In the genomic region with DNA sequence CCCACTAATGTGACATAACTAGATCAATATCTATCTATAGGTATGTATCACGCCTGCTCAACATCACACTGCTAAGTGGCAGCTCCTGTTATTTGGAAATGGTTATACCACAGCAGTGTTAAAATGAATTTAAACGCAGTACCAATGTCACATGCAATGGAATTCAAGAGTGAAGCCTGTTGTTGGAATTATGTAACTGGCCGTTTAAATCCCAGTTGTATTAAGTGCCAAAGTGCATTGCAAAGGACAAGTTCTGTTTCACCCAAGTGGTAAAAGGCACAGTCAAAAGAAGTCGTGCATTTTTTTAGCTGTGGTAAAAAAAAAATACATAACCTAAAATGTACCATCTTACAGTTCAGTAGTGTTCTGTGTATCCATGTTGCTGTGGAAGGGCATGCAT, we compare ENCODE assay signal across 30 cellular contexts. TPM values are rescaled to one million over a fixed set of nuclear protein-coding genes. Genes with fewer than 3 reads are reported as not detected.
DNase-seq lines count a peak whose midpoint lies in the region; ATAC-seq, FAIRE-seq and TF ChIP-seq lines count a peak whose summit lies in the region.
"Had no signal": no experiment of that assay in that cellular context is flagged by ENCODE, and none has a peak within 500 bp of the region (broad histone marks: within the 10 kb centered on the region; RNA-seq: fewer than 3 reads in every experiment).

No MANE protein-coding gene starts in this region.

- H4K20me1 ChIP-seq in neural cell (ENCODE audit: insufficient read depth), result no peaks in the 10 kb centered on the region

- no peaks in the 10 kb centered on the region for H3K79me2 ChIP-seq in neural cell (replicated peaks; ENCODE audit: insufficient read depth, low read length)

- 32 to 38% methylated on average over 4 of the region's 4 CpGs for WGBS in thyroid gland, 2 donors
- 39 to 55% methylated on average over 4 of the region's 4 CpGs for WGBS in pancreas, 2 donors

- H3K4me1 ChIP-seq in thyroid gland, result peaks cover 34 to 40% of the 10 kb centered on the region in 2 donors
- peaks cover 0 to 3% (median 0%) of the 10 kb centered on the region in 3 donors for H3K4me1 ChIP-seq in pancreas
- H3K4me1 ChIP-seq: SJCRH30 had no signal

- H3K9ac ChIP-seq in neural cell (ENCODE audit: low read length), result no peak overlapping the region
- H3K9ac ChIP-seq: KMS-11 had no signal

- no peak for TF ChIP-seq EP300 in neural cell (conservative IDR thresholded peaks at IDR 0.05; ENCODE audit: poor library complexity, severe bottlenecking)

- no peaks in the 10 kb centered on the region for H3K36me3 Mint-ChIP-seq in activated naive CD8-positive, alpha-beta T cell treated with anti-CD3 and anti-CD28 coated beads for 36 hours
- H3K36me3 Mint-ChIP-seq: CD4-positive, alpha-beta memory T cell; IgD-negative memory B cell had no signal

- H3K4me3 ChIP-seq in coronary artery (peak overlapping the region; percentile 88), neural cell (ENCODE audit: low read length) (peak overlapping the region; percentile 85), thyroid gland (replicated peaks in 1 of 3) (no peak overlapping the region), pancreas (no peak overlapping the region)
- H3K4me3 ChIP-seq: A549, PC-9, SJCRH30 had no signal

- peak in 1 of 61 donors; percentile 27 for DNase-seq in caudate nucleus (lab: John Stamatoyannopoulos, UW)
- no peak for DNase-seq in coronary artery (ENCODE audit: low spot score)
- no peak for DNase-seq in thyroid gland
- no peak for DNase-seq in activated naive CD8-positive, alpha-beta T cell treated with anti-CD3 and anti-CD28 coated beads for 36 hours
- no peak for DNase-seq in pancreas
- DNase-seq: CD4-positive, alpha-beta memory T cell; COR-L47; DMS53; HCEC 1CT; MM.1S; NCI-H1048; NCI-H1417; NCI-H1694; NCI-H2029 treated with DMSO at 0.1 percent for 48 hours; NCI-H446 treated with DMSO at 0.1 percent for 48 hours; NCI-H526; NCI-H82; NK-92 treated with Interleukin-12 subunit alpha and Interleukin-12 subunit beta, amount 100 ng/mL, for 24 hours; PC-9; SJCRH30 had no signal

- no peak for TF ChIP-seq CTCF in coronary artery (IDR thresholded peaks at IDR 0.05)
- no peak for TF ChIP-seq CTCF in neural cell (IDR thresholded peaks at IDR 0.05; ENCODE audit: poor library complexity, severe bottlenecking)
- TF ChIP-seq CTCF in thyroid gland (IDR thresholded peaks at IDR 0.05), result no peak
- no peak for TF ChIP-seq CTCF in pancreas (IDR thresholded peaks at IDR 0.05)

- H3K9me2 ChIP-seq in neural cell (ENCODE audit: insufficient read depth, low read length), result no peaks in the 10 kb centered on the region

- H3K9me3 Mint-ChIP-seq in activated naive CD8-positive, alpha-beta T cell treated with anti-CD3 and anti-CD28 coated beads for 36 hours, result no peaks in the 10 kb centered on the region
- H3K9me3 Mint-ChIP-seq: CD4-positive, alpha-beta memory T cell; IgD-negative memory B cell had no signal

- H3F3A ChIP-seq in neural cell (ENCODE audit: insufficient read depth, low read length, poor library complexity, severe bottlenecking), result no peaks in the 10 kb centered on the region

- H3K27me3 ChIP-seq in neural cell (ENCODE audit: insufficient read depth, low read depth, low read length) (peaks cover 24% of the 10 kb centered on the region), thyroid gland (no peaks in the 10 kb centered on the region), pancreas (peaks cover 0 to 9% (median 4%) of the 10 kb centered on the region in 4 donors)

- H3K27ac ChIP-seq in caudate nucleus (ENCODE audit: low read depth, low read length) (peak overlapping the region; percentile 97), coronary artery (no peak overlapping the region), neural cell (ENCODE audit: low read length) (no peak overlapping the region), thyroid gland (peak overlapping the region; percentile 89 to 94 (median 93)), pancreas (no peak overlapping the region)
- H3K27ac ChIP-seq: A549, HL-60, KMS-11, PC-9, SJCRH30 had no signal

- no peak for TF ChIP-seq RAD21 in neural cell (conservative IDR thresholded peaks at IDR 0.05)

- H2AFZ ChIP-seq in neural cell (ENCODE audit: low read depth, low read length), result no peak overlapping the region
- H2AFZ ChIP-seq: PC-9 had no signal

- H3K27ac Mint-ChIP-seq in activated naive CD8-positive, alpha-beta T cell treated with anti-CD3 and anti-CD28 coated beads for 36 hours, result no peak overlapping the region
- H3K27ac Mint-ChIP-seq: CD4-positive, alpha-beta memory T cell; IgD-negative memory B cell had no signal

- peaks cover 7% of the 10 kb centered on the region for H3K4me1 Mint-ChIP-seq in activated naive CD8-positive, alpha-beta T cell treated with anti-CD3 and anti-CD28 coated beads for 36 hours

- intact Hi-C loops in thyroid gland (cut with DNase I), result no loop called here
- intact Hi-C loops in pancreas (cut with DNase I), result no loop called here

- FAIRE-seq in pancreas (lab: Jason Lieb, UNC), result no peak
- FAIRE-seq: A549, G401.6, H1 had no signal

- peak overlapping the region; percentile 19 for H3K4me2 ChIP-seq in neural cell (ENCODE audit: low read length)
- H3K4me2 ChIP-seq: A549, KMS-11, PC-9 had no signal

- peaks cover 51% of the 10 kb centered on the region for H3K27me3 Mint-ChIP-seq in activated naive CD8-positive, alpha-beta T cell treated with anti-CD3 and anti-CD28 coated beads for 36 hours

- TF ChIP-seq POLR2A in thyroid gland (IDR thresholded peaks at IDR 0.05) (no peak), GM18505 (IDR thresholded peaks at IDR 0.05; ENCODE audit: borderline replicate concordance, extremely low read depth, insufficient read depth, insufficient read length) (no peak)

- ATAC-seq in HG02852 (IDR thresholded peaks at IDR 0.05; ENCODE audit: unreplicated experiment) (no peak), GM18505 (IDR thresholded peaks at IDR 0.05; ENCODE audit: unreplicated experiment) (no peak), pancreas (no peak)
- ATAC-seq: A549, Right ventricle myocardium inferior had no signal

- H3K36me3 ChIP-seq in neural cell (ENCODE audit: insufficient read depth, low read length), result no peaks in the 10 kb centered on the region
- no peaks in the 10 kb centered on the region for H3K36me3 ChIP-seq in thyroid gland
- H3K36me3 ChIP-seq in pancreas, result no peaks in the 10 kb centered on the region
- H3K36me3 ChIP-seq: SJCRH30 had no signal

- H3K4me3 Mint-ChIP-seq in activated naive CD8-positive, alpha-beta T cell treated with anti-CD3 and anti-CD28 coated beads for 36 hours, result no peak overlapping the region
- H3K4me3 Mint-ChIP-seq: CD4-positive, alpha-beta memory T cell; IgD-negative memory B cell had no signal

- no peaks in the 10 kb centered on the region for H3K9me3 ChIP-seq in neural cell (ENCODE audit: low read length)
- H3K9me3 ChIP-seq in thyroid gland, result no peaks in the 10 kb centered on the region
- no peaks in the 10 kb centered on the region for H3K9me3 ChIP-seq in pancreas
- H3K9me3 ChIP-seq: A549 had no signal

TF ChIP-seq in neural cell, 6 proteins besides CTCF, POLR2A, EP300 and RAD21:
- TF ChIP-seq TAF1 (IDR thresholded peaks at IDR 0.05; ENCODE audit: low read depth), result no peak
- no peak for TF ChIP-seq SMC3 (conservative IDR thresholded peaks at IDR 0.05; ENCODE audit: poor library complexity)
- TF ChIP-seq POLR2AphosphoS5 (IDR thresholded peaks at IDR 0.05), result no peak
- TF ChIP-seq MXI1 (conservative IDR thresholded peaks at IDR 0.05; ENCODE audit: poor library complexity, severe bottlenecking), result no peak
- TF ChIP-seq EZH2 (IDR thresholded peaks at IDR 0.05; ENCODE audit: borderline replicate concordance, insufficient read depth, low read length, poor library complexity, severe bottlenecking), result no peak
- TF ChIP-seq, protein P1, sequence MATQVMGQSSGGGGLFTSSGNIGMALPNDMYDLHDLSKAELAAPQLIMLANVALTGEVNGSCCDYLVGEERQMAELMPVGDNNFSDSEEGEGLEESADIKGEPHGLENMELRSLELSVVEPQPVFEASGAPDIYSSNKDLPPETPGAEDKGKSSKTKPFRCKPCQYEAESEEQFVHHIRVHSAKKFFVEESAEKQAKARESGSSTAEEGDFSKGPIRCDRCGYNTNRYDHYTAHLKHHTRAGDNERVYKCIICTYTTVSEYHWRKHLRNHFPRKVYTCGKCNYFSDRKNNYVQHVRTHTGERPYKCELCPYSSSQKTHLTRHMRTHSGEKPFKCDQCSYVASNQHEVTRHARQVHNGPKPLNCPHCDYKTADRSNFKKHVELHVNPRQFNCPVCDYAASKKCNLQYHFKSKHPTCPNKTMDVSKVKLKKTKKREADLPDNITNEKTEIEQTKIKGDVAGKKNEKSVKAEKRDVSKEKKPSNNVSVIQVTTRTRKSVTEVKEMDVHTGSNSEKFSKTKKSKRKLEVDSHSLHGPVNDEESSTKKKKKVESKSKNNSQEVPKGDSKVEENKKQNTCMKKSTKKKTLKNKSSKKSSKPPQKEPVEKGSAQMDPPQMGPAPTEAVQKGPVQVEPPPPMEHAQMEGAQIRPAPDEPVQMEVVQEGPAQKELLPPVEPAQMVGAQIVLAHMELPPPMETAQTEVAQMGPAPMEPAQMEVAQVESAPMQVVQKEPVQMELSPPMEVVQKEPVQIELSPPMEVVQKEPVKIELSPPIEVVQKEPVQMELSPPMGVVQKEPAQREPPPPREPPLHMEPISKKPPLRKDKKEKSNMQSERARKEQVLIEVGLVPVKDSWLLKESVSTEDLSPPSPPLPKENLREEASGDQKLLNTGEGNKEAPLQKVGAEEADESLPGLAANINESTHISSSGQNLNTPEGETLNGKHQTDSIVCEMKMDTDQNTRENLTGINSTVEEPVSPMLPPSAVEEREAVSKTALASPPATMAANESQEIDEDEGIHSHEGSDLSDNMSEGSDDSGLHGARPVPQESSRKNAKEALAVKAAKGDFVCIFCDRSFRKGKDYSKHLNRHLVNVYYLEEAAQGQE (IDR thresholded peaks at IDR 0.05; ENCODE audit: borderline replicate concordance), result no peak

RNA-seq across cellular contexts. Expression of a gene that starts 4.3 kb away (rescaled TPM):
- polyA plus RNA-seq in neural cell, result 14.2 and 15.3 TPM in 2 replicates
- polyA minus RNA-seq in neural cell, result 72.8 and 77.2 TPM in 2 replicates
- 100 to 1,000 TPM in 3 of 4 donors, 10 to 100 TPM in 1; 92.0 to 186 (median 142) TPM for total RNA-seq in thyroid gland
- total RNA-seq in activated naive CD8-positive, alpha-beta T cell treated with anti-CD3 and anti-CD28 coated beads for 36 hours, result under 1 TPM in 1 of 2 experiments, not detected in 1; 0.02 TPM
- total RNA-seq in pancreas, result 10 to 100 TPM in 5 of 6 donors, 1 to 10 TPM in 1; 6.0 to 31.4 (median 19.7) TPM
- 10 to 100 TPM in 1 of 2 donors, 1 to 10 TPM in 1; 6.6 to 11.3 TPM for polyA plus RNA-seq in pancreas
- total RNA-seq: PC-9, SJCRH30 had no signal
- polyA plus RNA-seq: IgD-negative memory B cell had no signal

Comparison
In these comparisons a context has a peak if more than half of its experiments do, and no peak if none do; other contexts are left out.
1. H3K27ac ChIP-seq: peak in caudate nucleus (single experiment) and thyroid gland (3 of 3); none in coronary artery (0 of 2), neural cell (single experiment) and pancreas (0 of 4).
2. H3K4me3 ChIP-seq: peak in coronary artery (single experiment) and neural cell (single experiment); none in thyroid gland (0 of 3) and pancreas (0 of 4).
3. RNA of a gene that starts 4.3 kb away (total RNA-seq): 92.0 to 186 TPM in thyroid gland and 6.0 to 31.4 TPM in pancreas; 0.02 TPM in activated naive CD8-positive, alpha-beta T cell treated with anti-CD3 and anti-CD28 coated beads for 36 hours; every median in the first group is over 4 times any median in the second.